In genomic region chr4:80171656-80172055, GRCh38 we compare ENCODE assay signal across 15 cellular contexts. TPM values are rescaled to one million over a fixed set of nuclear protein-coding genes. Genes with fewer than 3 reads are reported as not detected.
A peak's percentile ranks its signal among the peaks of the same experiment; 100 is the strongest.
DNase-seq lines count a peak whose midpoint lies in the region; ATAC-seq, FAIRE-seq and TF ChIP-seq lines count a peak whose summit lies in the region.
"Had no signal": no experiment of that assay in that cellular context is flagged by ENCODE, and none has a peak within 500 bp of the region (broad histone marks: within the 10 kb centered on the region; RNA-seq: fewer than 3 reads in every experiment).

No MANE protein-coding gene starts in this region.

- H3K79me2 ChIP-seq in astrocyte (ENCODE audit: insufficient read depth, low read length) = no peaks in the 10 kb centered on the region

- H3K4me3 Mint-ChIP-seq in activated CD4-positive, alpha-beta T cell treated with anti-CD3 and anti-CD28 coated beads, Interleukin-2, amount 10 ng/mL, durations not matched to agents 24 days and 14 days = peak overlapping the region; percentile 68
- H3K4me3 Mint-ChIP-seq in astrocyte (ENCODE audit: unreplicated experiment) = no peak overlapping the region
- H3K4me3 Mint-ChIP-seq in stimulated activated effector memory CD8-positive, alpha-beta T cell treated with anti-CD3 and anti-CD28 coated beads, Interleukin-12 subunit alpha, Interleukin-12 subunit beta, amount 100 ng/mL, for 72 hours = peak overlapping the region; percentile 51

- intact Hi-C loops in activated CD4-positive, alpha-beta T cell treated with anti-CD3 and anti-CD28 coated beads, Interleukin-2, amount 10 ng/mL, durations not matched to agents 24 days and 14 days (cut with micrococcal nuclease) = loop anchor here (1.0 to 2.0 kb wide), 3 partner anchors 17 to 113 kb away; no protein-coding TSS in a partner anchor
- intact Hi-C loops in sigmoid colon (cut with DNase I) = no loop called here

- H3K27ac ChIP-seq in astrocyte (ENCODE audit: low read depth, low read length) = no peak overlapping the region
- no peak overlapping the region for H3K27ac ChIP-seq in sigmoid colon
- H3K27ac ChIP-seq: testis had no signal

- peaks cover 10% of the 10 kb centered on the region for H3K9me3 Mint-ChIP-seq in activated CD4-positive, alpha-beta T cell treated with anti-CD3 and anti-CD28 coated beads, Interleukin-2, amount 10 ng/mL, durations not matched to agents 24 days and 14 days
- H3K9me3 Mint-ChIP-seq in astrocyte (ENCODE audit: unreplicated experiment) = no peaks in the 10 kb centered on the region
- H3K9me3 Mint-ChIP-seq in stimulated activated effector memory CD8-positive, alpha-beta T cell treated with anti-CD3 and anti-CD28 coated beads, Interleukin-12 subunit alpha, Interleukin-12 subunit beta, amount 100 ng/mL, for 72 hours = no peaks in the 10 kb centered on the region

- peaks cover under 1% of the 10 kb centered on the region for H3K27me3 Mint-ChIP-seq in activated CD4-positive, alpha-beta T cell treated with anti-CD3 and anti-CD28 coated beads, Interleukin-2, amount 10 ng/mL, durations not matched to agents 24 days and 14 days
- no peaks in the 10 kb centered on the region for H3K27me3 Mint-ChIP-seq in astrocyte (ENCODE audit: low read depth, unreplicated experiment)

- no peak for TF ChIP-seq POLR2A in sigmoid colon (IDR thresholded peaks at IDR 0.05)

- H3K4me1 Mint-ChIP-seq in activated CD4-positive, alpha-beta T cell treated with anti-CD3 and anti-CD28 coated beads, Interleukin-2, amount 10 ng/mL, durations not matched to agents 24 days and 14 days = peaks cover 50% of the 10 kb centered on the region
- H3K4me1 Mint-ChIP-seq in astrocyte (ENCODE audit: low read depth, unreplicated experiment) = peaks cover 11% of the 10 kb centered on the region
- H3K4me1 Mint-ChIP-seq in stimulated activated effector memory CD8-positive, alpha-beta T cell treated with anti-CD3 and anti-CD28 coated beads, Interleukin-12 subunit alpha, Interleukin-12 subunit beta, amount 100 ng/mL, for 72 hours = peaks cover 49% of the 10 kb centered on the region

- H3K4me3 ChIP-seq in astrocyte (ENCODE audit: insufficient read depth, low read depth, low read length) (no peak overlapping the region), sigmoid colon (no peak overlapping the region)
- H3K4me3 ChIP-seq: Peyer's patch, testis had no signal

- peak; percentile 3 for ATAC-seq in HG03342 (IDR thresholded peaks at IDR 0.05; ENCODE audit: unreplicated experiment)
- ATAC-seq in stimulated activated effector memory CD8-positive, alpha-beta T cell treated with anti-CD3 and anti-CD28 coated beads, Interleukin-12 subunit alpha, Interleukin-12 subunit beta, amount 100 ng/mL, for 72 hours = peak; percentile 58

- 49 to 75% methylated on average over 3 of the region's 3 CpGs for WGBS in sigmoid colon, 2 donors

- FAIRE-seq in astrocyte (lab: Jason Lieb, UNC) = peak; percentile 32
- FAIRE-seq: small intestine had no signal

- H3K9me3 ChIP-seq in astrocyte (ENCODE audit: insufficient read depth, low read depth, low read length) (no peaks in the 10 kb centered on the region), sigmoid colon (no peaks in the 10 kb centered on the region)
- H3K9me3 ChIP-seq: Peyer's patch, testis had no signal

- TF ChIP-seq CTCF in astrocyte (IDR thresholded peaks at IDR 0.05; ENCODE audit: insufficient read depth, low read depth, low read length) (no peak), sigmoid colon (IDR thresholded peaks at IDR 0.05) (no peak)

- H3K27ac Mint-ChIP-seq in activated CD4-positive, alpha-beta T cell treated with anti-CD3 and anti-CD28 coated beads, Interleukin-2, amount 10 ng/mL, durations not matched to agents 24 days and 14 days = peak overlapping the region; percentile 95
- H3K27ac Mint-ChIP-seq in astrocyte (ENCODE audit: unreplicated experiment) = no peak overlapping the region
- H3K27ac Mint-ChIP-seq in stimulated activated effector memory CD8-positive, alpha-beta T cell treated with anti-CD3 and anti-CD28 coated beads, Interleukin-12 subunit alpha, Interleukin-12 subunit beta, amount 100 ng/mL, for 72 hours = peak overlapping the region; percentile 87

- H3K36me3 ChIP-seq in astrocyte (ENCODE audit: insufficient read depth, low read length) (no peaks in the 10 kb centered on the region), sigmoid colon (no peaks in the 10 kb centered on the region)
- H3K36me3 ChIP-seq: Peyer's patch had no signal

- no peak overlapping the region for H3K9ac ChIP-seq in astrocyte (ENCODE audit: low read length)

- H3K4me2 ChIP-seq in astrocyte (ENCODE audit: low read length) = peak overlapping the region; percentile 36

- peaks cover 7% of the 10 kb centered on the region for H3K36me3 Mint-ChIP-seq in activated CD4-positive, alpha-beta T cell treated with anti-CD3 and anti-CD28 coated beads, Interleukin-2, amount 10 ng/mL, durations not matched to agents 24 days and 14 days (ENCODE audit: low read depth)
- H3K36me3 Mint-ChIP-seq in astrocyte (ENCODE audit: low read depth, unreplicated experiment) = no peaks in the 10 kb centered on the region
- no peaks in the 10 kb centered on the region for H3K36me3 Mint-ChIP-seq in stimulated activated effector memory CD8-positive, alpha-beta T cell treated with anti-CD3 and anti-CD28 coated beads, Interleukin-12 subunit alpha, Interleukin-12 subunit beta, amount 100 ng/mL, for 72 hours

- peak; percentile 57 for DNase-seq in activated CD4-positive, alpha-beta T cell treated with anti-CD3 and anti-CD28 coated beads, Interleukin-2, amount 10 ng/mL, durations not matched to agents 24 days and 14 days
- no peak for DNase-seq in activated CD4-positive, alpha-beta T cell treated with anti-CD3 and anti-CD28 coated beads, Interleukin-2, amount 50 U/mL, for 48 hours
- DNase-seq in astrocyte (ENCODE audit: low read depth) (no peak), NAMALWA (ENCODE audit: low spot score) (no peak), sigmoid colon (no peak), superior temporal gyrus (ENCODE audit: extremely low spot score) (no peak)
- no peak for DNase-seq in stimulated activated effector memory CD8-positive, alpha-beta T cell treated with anti-CD3 and anti-CD28 coated beads, Interleukin-12 subunit alpha, Interleukin-12 subunit beta, amount 100 ng/mL, for 72 hours (ENCODE audit: low spot score in 2 of 2)
- DNase-seq: COR-L47, NCI-H1417, NCI-H510A, nucleus accumbens, Peyer's patch, small intestine, testis had no signal

- no peaks in the 10 kb centered on the region for H4K20me1 ChIP-seq in astrocyte (ENCODE audit: insufficient read depth, low read length)

- H3K27me3 ChIP-seq in astrocyte (ENCODE audit: insufficient read depth, low read length) (no peaks in the 10 kb centered on the region), sigmoid colon (no peaks in the 10 kb centered on the region)
- H3K27me3 ChIP-seq: Peyer's patch, testis had no signal

- no peak for TF ChIP-seq EP300 in sigmoid colon (IDR thresholded peaks at IDR 0.05)

- H2AFZ ChIP-seq in astrocyte (ENCODE audit: low read depth, low read length) = no peak overlapping the region

- H3K4me1 ChIP-seq in astrocyte (ENCODE audit: insufficient read depth, low read length) (peaks cover 19% of the 10 kb centered on the region), sigmoid colon (no peaks in the 10 kb centered on the region)
- H3K4me1 ChIP-seq: testis had no signal

RNA-seq across cellular contexts. Expression of gene PRDM8, which starts 25.6 kb away (rescaled TPM):
- total RNA-seq in activated CD4-positive, alpha-beta T cell treated with anti-CD3 and anti-CD28 coated beads, Interleukin-2, amount 10 ng/mL, durations not matched to agents 24 days and 14 days = 3.6 and 4.6 TPM in 2 replicates
- total RNA-seq in astrocyte = 0.19 and 0.25 TPM in 2 replicates
- 10 to 100 TPM; 14.3 to 17.4 (median 15.6) TPM for total RNA-seq in sigmoid colon
- 1 to 10 TPM in 2 of 3 donors, not detected in 1; 1.2 to 2.8 TPM for polyA plus RNA-seq in sigmoid colon
